11 cellular contexts compared by ENCODE assay signal in genomic region chrX:109393859-109394258, GRCh38.
DNase-seq lines count a peak whose midpoint lies in the region; ATAC-seq and TF ChIP-seq lines count a peak whose summit lies in the region.
"Had no signal": no experiment of that assay in that cellular context is flagged by ENCODE, and none has a peak within 500 bp of the region (broad histone marks: within the 10 kb centered on the region; RNA-seq: fewer than 3 reads in every experiment).

No MANE protein-coding gene starts in this region.

- no peaks in the 10 kb centered on the region for H3F3A ChIP-seq in PC-9 (ENCODE audit: insufficient read depth, low read depth)

- CTCF ChIA-PET in PC-9 (lab: Charles Lee) = no interaction called here

- H2AFZ ChIP-seq in Karpas-422 (ENCODE audit: low read length) (no peak overlapping the region), PC-9 (no peak overlapping the region)

- H3K9ac ChIP-seq in Karpas-422 (ENCODE audit: low read length) = no peak overlapping the region

- peak; percentile 5 for DNase-seq in GM10266 (ENCODE audit: extremely low spot score)
- peak; percentile 64 for DNase-seq in Karpas-422
- DNase-seq in dermis blood vessel endothelial cell = peak; percentile 9
- no peak for DNase-seq in WERI-Rb-1
- no peak for DNase-seq in PC-9
- no peak for DNase-seq in amygdala (lab: John Stamatoyannopoulos, UW)
- DNase-seq: activated naive CD4-positive, alpha-beta T cell treated with anti-CD3 and anti-CD28 coated beads, Interleukin-2, amount 10 ng/mL, durations not matched to agents 7 days and 5 days; NK-92 treated with Interleukin-12 subunit alpha and Interleukin-12 subunit beta, amount 100 ng/mL, for 24 hours; occipital lobe had no signal

- H3K9me2 ChIP-seq in Karpas-422 (replicated peaks; ENCODE audit: insufficient read depth, low read length) (no peaks in the 10 kb centered on the region), PC-9 (ENCODE audit: insufficient read depth) (no peaks in the 10 kb centered on the region)

- H3K4me1 ChIP-seq in Karpas-422 (ENCODE audit: low read length) (no peaks in the 10 kb centered on the region), PC-9 (replicated peaks; ENCODE audit: insufficient read depth) (no peaks in the 10 kb centered on the region)

- BruUV-seq in PC-9 (replicated peaks; lab: Mats Ljungman, UMichigan) = no TSS peak

- TF ChIP-seq CTCF in GM10266 (IDR thresholded peaks at IDR 0.05; ENCODE audit: control insufficient read depth, insufficient read depth, low read depth, missing control alignments) = peak; percentile 24
- no peak for TF ChIP-seq CTCF in WERI-Rb-1 (IDR thresholded peaks at IDR 0.05; ENCODE audit: low read depth, low read length)
- TF ChIP-seq CTCF in PC-9 (conservative IDR thresholded peaks at IDR 0.05) = no peak; the same call in 1 of the 2 replicates

- POLR2A ChIA-PET in PC-9 (lab: Charles Lee; ENCODE audit: unreplicated experiment) = no interaction called here

- H3K79me2 ChIP-seq in Karpas-422 (ENCODE audit: low read length) (no peaks in the 10 kb centered on the region), PC-9 (ENCODE audit: low read depth) (no peaks in the 10 kb centered on the region)

- H3K4me3 ChIP-seq in Karpas-422 (ENCODE audit: low read length) (no peak overlapping the region), WERI-Rb-1 (ENCODE audit: low read depth, low read length) (no peak overlapping the region), PC-9 (no peak overlapping the region)

- H3K27me3 ChIP-seq in Karpas-422 (ENCODE audit: low read length) = no peaks in the 10 kb centered on the region
- peaks cover 51% of the 10 kb centered on the region for H3K27me3 ChIP-seq in WERI-Rb-1 (ENCODE audit: insufficient read depth, low read depth, severe bottlenecking)
- H3K27me3 ChIP-seq in PC-9 (ENCODE audit: insufficient read depth, low read depth) = peaks cover 5% of the 10 kb centered on the region; the same call in 1 of the 2 replicates

- peak; percentile 67 for ATAC-seq in GM21423 (IDR thresholded peaks at IDR 0.05; ENCODE audit: unreplicated experiment)
- ATAC-seq in HG03039 (IDR thresholded peaks at IDR 0.05; ENCODE audit: unreplicated experiment) = no peak

- intact Hi-C loops in PC-9 (cut with micrococcal nuclease; ENCODE audit: unreplicated experiment) = no loop called here

- no peak overlapping the region for H3K27ac ChIP-seq in Karpas-422 (ENCODE audit: low read length)
- no peak overlapping the region for H3K27ac ChIP-seq in WERI-Rb-1
- no peak overlapping the region for H3K27ac ChIP-seq in PC-9

- H3K9me3 ChIP-seq in Karpas-422 (ENCODE audit: low read length) (no peaks in the 10 kb centered on the region), WERI-Rb-1 (ENCODE audit: severe bottlenecking) (no peaks in the 10 kb centered on the region), PC-9 (ENCODE audit: insufficient read depth, low read depth) (no peaks in the 10 kb centered on the region)

- no peaks in the 10 kb centered on the region for H3K36me3 ChIP-seq in Karpas-422 (ENCODE audit: insufficient read depth, low read length)
- no peaks in the 10 kb centered on the region for H3K36me3 ChIP-seq in WERI-Rb-1
- no peaks in the 10 kb centered on the region for H3K36me3 ChIP-seq in PC-9 (ENCODE audit: low read depth)

- H3K4me2 ChIP-seq in Karpas-422 (ENCODE audit: low read depth, low read length, poor library complexity, severe bottlenecking) (no peak overlapping the region), PC-9 (no peak overlapping the region)

- H4K20me1 ChIP-seq in Karpas-422 (ENCODE audit: insufficient read depth, low read depth, low read length) (no peaks in the 10 kb centered on the region), PC-9 (ENCODE audit: insufficient read depth) (no peaks in the 10 kb centered on the region)

Comparison
In these comparisons a context has a peak if more than half of its experiments do, and no peak if none do; other contexts are left out.
1. DNase-seq: peak in GM10266 (single experiment), Karpas-422 (single experiment) and dermis blood vessel endothelial cell (single experiment); none in WERI-Rb-1 (single experiment), PC-9 (0 of 2) and amygdala (0 of 56).